Comparison of ENCODE assay signal across 1 cellular context in genomic region chr17:82105882-82106696, GRCh38.
TF ChIP-seq lines count a peak whose summit lies in the region.

No MANE protein-coding gene starts in this region.

TF ChIP-seq in HepG2, 621 proteins besides CTCF, POLR2A, EP300 and RAD21 (continued from another document and continues in another):
- TF ChIP-seq RERE (CRISPR knock-in tag; IDR thresholded peaks at IDR 0.05; ENCODE audit: low read depth) (no peak), EED (CRISPR knock-in tag; IDR thresholded peaks at IDR 0.05) (peak; percentile 12; the same call in 1 of the 2 replicates), MEIS1 (CRISPR knock-in tag; IDR thresholded peaks at IDR 0.05; ENCODE audit: borderline replicate concordance) (peak; percentile 62; the same call in 1 of the 2 replicates), DNMT1 (CRISPR knock-in tag; IDR thresholded peaks at IDR 0.05) (no peak), FOXC1 (CRISPR knock-in tag; IDR thresholded peaks at IDR 0.05; ENCODE audit: borderline replicate concordance) (peak; percentile 85), ZNF670 (CRISPR knock-in tag; IDR thresholded peaks at IDR 0.05; ENCODE audit: borderline replicate concordance) (0 out of 2 replicates have a peak, but pooled peaks have one; percentile 40), ELK4 (CRISPR knock-in tag; IDR thresholded peaks at IDR 0.05; ENCODE audit: borderline replicate concordance) (no peak), PCBP2 (optimal IDR thresholded peaks at IDR 0.05; ENCODE audit: low read depth, low read length, poor library complexity, severe bottlenecking) (no peak), ZNF713 (CRISPR knock-in tag; IDR thresholded peaks at IDR 0.05) (no peak), TRIM22 (IDR thresholded peaks at IDR 0.05) (no peak), BHLHE40 (IDR thresholded peaks at IDR 0.05; ENCODE audit: low read length) (peak; percentile 27; the same call in 1 of the 2 replicates), REPIN1 (CRISPR knock-in tag; IDR thresholded peaks at IDR 0.05; ENCODE audit: borderline replicate concordance, low read depth) (peak; percentile 87), ELF3 (CRISPR knock-in tag; IDR thresholded peaks at IDR 0.05) (peak; percentile 97), ZSCAN5A (CRISPR knock-in tag; IDR thresholded peaks at IDR 0.05; ENCODE audit: borderline replicate concordance) (peak; percentile 87; the same call in 1 of the 2 replicates), TRAFD1 (CRISPR knock-in tag; IDR thresholded peaks at IDR 0.05; ENCODE audit: borderline replicate concordance) (no peak), ZNF274 (CRISPR knock-in tag; IDR thresholded peaks at IDR 0.05) (0 out of 2 replicates have a peak, but pooled peaks have one; percentile 78), TBL1XR1 (IDR thresholded peaks at IDR 0.05; ENCODE audit: borderline replicate concordance, low read length, partially characterized antibody) (no peak), SOX13 (IDR thresholded peaks at IDR 0.05) (no peak), SOX13 (CRISPR knock-in tag; conservative IDR thresholded peaks at IDR 0.05 in 1 of 2, IDR thresholded peaks at IDR 0.05 in 1 of 2) (peak in 1 of 2 experiments; percentile 15; a peak in 1 of 4 replicates), ATRX (CRISPR knock-in tag; IDR thresholded peaks at IDR 0.05; ENCODE audit: borderline replicate concordance) (no peak), FOXK1 (CRISPR knock-in tag; IDR thresholded peaks at IDR 0.05; ENCODE audit: borderline replicate concordance, low read depth) (peak; percentile 72; the same call in 1 of the 2 replicates), AFF4 (CRISPR knock-in tag; IDR thresholded peaks at IDR 0.05) (no peak; the same call in 1 of the 2 replicates), SAP130 (CRISPR knock-in tag; IDR thresholded peaks at IDR 0.05; ENCODE audit: low read depth) (peak; percentile 98), HDAC2 (CRISPR knock-in tag; IDR thresholded peaks at IDR 0.05) (peak; percentile 52; the same call in 1 of the 2 replicates), ZBTB34 (CRISPR knock-in tag; IDR thresholded peaks at IDR 0.05) (peak; percentile 84; the same call in 1 of the 2 replicates), WIZ (CRISPR knock-in tag; IDR thresholded peaks at IDR 0.05) (no peak), ZNF580 (CRISPR knock-in tag; IDR thresholded peaks at IDR 0.05; ENCODE audit: borderline replicate concordance, low read depth) (peak; percentile 81; the same call in 1 of the 2 replicates), TFAP4 (IDR thresholded peaks at IDR 0.05; ENCODE audit: borderline replicate concordance, low read depth) (peak; percentile 85), MTF1 (CRISPR knock-in tag; IDR thresholded peaks at IDR 0.05) (no peak), ZNF17 (CRISPR knock-in tag; IDR thresholded peaks at IDR 0.05) (no peak), ZNF430 (CRISPR knock-in tag; IDR thresholded peaks at IDR 0.05) (peak; percentile 94), TOE1 (CRISPR knock-in tag; IDR thresholded peaks at IDR 0.05) (peak; percentile 94), SETDB1 (CRISPR knock-in tag; IDR thresholded peaks at IDR 0.05; ENCODE audit: borderline replicate concordance) (no peak), KLF16 (CRISPR knock-in tag; IDR thresholded peaks at IDR 0.05) (peak in 1 of 2 experiments; percentile 96; a peak in 2 of 4 replicates), ZNF280B (CRISPR knock-in tag; IDR thresholded peaks at IDR 0.05; ENCODE audit: borderline replicate concordance) (no peak), ZNF841 (CRISPR knock-in tag; IDR thresholded peaks at IDR 0.05; ENCODE audit: borderline replicate concordance) (no peak), ZNF567 (CRISPR knock-in tag; IDR thresholded peaks at IDR 0.05; ENCODE audit: borderline replicate concordance) (peak; percentile 23; the same call in 1 of the 2 replicates), NCOA1 (CRISPR knock-in tag; IDR thresholded peaks at IDR 0.05) (no peak), ZSCAN9 (CRISPR knock-in tag; IDR thresholded peaks at IDR 0.05; ENCODE audit: borderline replicate concordance) (peak; percentile 78; the same call in 1 of the 2 replicates), KLF11 (CRISPR knock-in tag; IDR thresholded peaks at IDR 0.05) (peak; percentile 85; the same call in 1 of the 2 replicates)
